ENCODE assay signal across 10 cellular contexts in genomic region chr17:77279448-77280303, GRCh38.
DNase-seq lines count a peak whose midpoint lies in the region; ATAC-seq, FAIRE-seq and TF ChIP-seq lines count a peak whose summit lies in the region.
"Had no signal": no experiment of that assay in that cellular context is flagged by ENCODE, and none has a peak within 500 bp of the region (broad histone marks: within the 10 kb centered on the region; RNA-seq: fewer than 3 reads in every experiment).

No MANE protein-coding gene starts in this region.

- in situ Hi-C loops in K562 (cut with MboI), result no loop called here

- H3K9me1 ChIP-seq in K562 (ENCODE audit: control insufficient read depth, insufficient read depth, low read length), result no peaks in the 10 kb centered on the region

- no peaks in the 10 kb centered on the region for H3K36me3 ChIP-seq in K562 (ENCODE audit: control insufficient read depth, insufficient read depth, low read length)
- no peaks in the 10 kb centered on the region for H3K36me3 ChIP-seq in lower lobe of right lung

- H3K9ac ChIP-seq in K562 (ENCODE audit: insufficient read depth in 1 of 2, low read depth in 2 of 2, low read length in 2 of 2), result peak overlapping the region; percentile 37 to 46; a peak in 2 of 4 replicates

- TF ChIP-seq EP300 in K562 (IDR thresholded peaks at IDR 0.05; ENCODE audit: low read length), result peak; percentile 24; the same call in 1 of the 2 replicates

- no peak for TF ChIP-seq RAD21 in K562 (CRISPR knock-in tag; conservative IDR thresholded peaks at IDR 0.05 in 1 of 2, IDR thresholded peaks at IDR 0.05 in 1 of 2)

- H3K4me1 ChIP-seq in K562 (replicated peaks in 1 of 2; ENCODE audit: control insufficient read depth in 2 of 2, insufficient read depth in 2 of 2, low read length in 2 of 2) (peaks cover 26 to 33% of the 10 kb centered on the region in 2 experiments), lower lobe of right lung (peaks cover 34% of the 10 kb centered on the region)

- TF ChIP-seq CTCF in K562 (IDR thresholded peaks at IDR 0.05 in 2 of 3, conservative IDR thresholded peaks at IDR 0.05 in 1 of 3; ENCODE audit: insufficient read depth in 2 of 3, low read depth in 1 of 3, low read length in 3 of 3), result peak in 2 of 3 experiments; percentile 6 to 30; a peak in 3 of 6 replicates
- no peak for TF ChIP-seq CTCF in lower lobe of right lung (IDR thresholded peaks at IDR 0.05)
- TF ChIP-seq CTCF in foreskin fibroblast (IDR thresholded peaks at IDR 0.05; ENCODE audit: low read depth, low read length), result no peak

- CTCF ChIA-PET in K562 (lab: Yijun Ruan, JAX; ENCODE audit: low intra/inter-chr PET ratio), result interaction anchor here (0.7 to 1.4 kb wide), 2 partner anchors 154 to 215 kb away, joined by 3 to 8 read pairs; no protein-coding TSS in a partner anchor

- no peaks in the 10 kb centered on the region for H3K9me3 ChIP-seq in K562 (replicated peaks; ENCODE audit: control insufficient read depth, insufficient read depth, low read depth, low read length)
- no peaks in the 10 kb centered on the region for H3K9me3 ChIP-seq in lower lobe of right lung

- 0 out of 2 replicates have a peak, but pooled peaks cover 3% of the 10 kb centered on the region for H4K20me1 ChIP-seq in K562 (replicated peaks; ENCODE audit: control insufficient read depth, insufficient read depth, low read length)

- TF ChIP-seq POLR2A in K562 (conservative IDR thresholded peaks at IDR 0.05), result no peak

- H3K79me2 ChIP-seq in K562 (ENCODE audit: control insufficient read depth, insufficient read depth, low read length), result no peaks in the 10 kb centered on the region

- FAIRE-seq in K562 (lab: Jason Lieb, UNC), result peak; percentile 94

- H2AFZ ChIP-seq in K562 (ENCODE audit: low read depth, low read length), result peak overlapping the region; percentile 86

- H3K4me2 ChIP-seq in K562 (ENCODE audit: insufficient read depth, low read length), result peak overlapping the region; percentile 67

- BruUV-seq in K562 (replicated peaks; lab: Mats Ljungman, UMichigan), result no TSS peak

- POLR2A ChIA-PET in K562 (lab: Yijun Ruan, JAX), result interaction anchor here (0.6 to 0.7 kb wide), 2 partner anchors 63 to 119 kb away, joined by 3 read pairs; no protein-coding TSS in a partner anchor

- ATAC-seq in K562 (peak; percentile 92), lower lobe of right lung (peak; percentile 39 to 56), GM19035 (IDR thresholded peaks at IDR 0.05; ENCODE audit: unreplicated experiment) (no peak), HG03025 (IDR thresholded peaks at IDR 0.05; ENCODE audit: low FRiP score, unreplicated experiment) (no peak)

- DNase-seq in AG08395 (ENCODE audit: low spot score) (peak; percentile 33), HT1080 (ENCODE audit: low read depth) (peak; percentile 95), K562 (ENCODE audit: extremely low read depth in 1 of 4, low spot score in 3 of 4) (peak; percentile 84 to 95 (median 87)), lower lobe of right lung (peak; percentile 90), foreskin fibroblast (no peak), NCI-H774 (lab: John Stamatoyannopoulos, UW) (no peak)
- DNase-seq: DND-41, Karpas-422 had no signal

- H3K4me3 ChIP-seq in K562 (no peak overlapping the region), lower lobe of right lung (peak overlapping the region; percentile 71), foreskin fibroblast (ENCODE audit: low read depth in 1 of 2, low read length in 2 of 2) (no peak overlapping the region)

- 17% methylated on average over 18 of the region's 20 CpGs for WGBS in K562 (ENCODE audit: insufficient coverage, low coverage, missing lambda C conversion rate)

- intact Hi-C loops in K562 (cut with micrococcal nuclease) (loop anchor here (2.0 kb wide), 1 partner anchor 43 kb away; no protein-coding TSS in a partner anchor), lower lobe of right lung (cut with DNase I) (no loop called here)

- H3K27ac ChIP-seq in K562 (ENCODE audit: extremely low read depth, low read depth, low read length) (peak overlapping the region; percentile 32; the same call in 1 of the 3 replicates), lower lobe of right lung (peak overlapping the region; percentile 36)

- peaks cover 0 to 2% of the 10 kb centered on the region in 2 experiments; a peak in 1 of 5 replicates for H3K27me3 ChIP-seq in K562 (ENCODE audit: control insufficient read depth in 2 of 2, insufficient read depth in 2 of 2, low read length in 2 of 2)
- H3K27me3 ChIP-seq in lower lobe of right lung (ENCODE audit: low read depth), result peaks cover 13% of the 10 kb centered on the region

TF ChIP-seq in K562, 482 proteins besides CTCF, POLR2A, EP300 and RAD21 (continues in another document):
- peak; percentile 56; the same call in 1 of the 2 replicates for TF ChIP-seq ATF7 (IDR thresholded peaks at IDR 0.05)
- peak; percentile 37 to 81; a peak in 2 of 4 replicates for TF ChIP-seq RCOR1 (IDR thresholded peaks at IDR 0.05; ENCODE audit: borderline replicate concordance in 1 of 2, low read depth in 2 of 2, low read length in 2 of 2)
- TF ChIP-seq MLLT1 (IDR thresholded peaks at IDR 0.05), result peak in 1 of 2 experiments; percentile 92; a peak in 2 of 4 replicates
- 0 out of 4 replicates have a peak, but pooled peaks of 1 of the 2 experiments have one; percentile 40 for TF ChIP-seq UBTF (IDR thresholded peaks at IDR 0.05; ENCODE audit: borderline replicate concordance in 1 of 2, low read depth in 2 of 2, low read length in 2 of 2)
- peak in 1 of 2 experiments; percentile 32; a peak in 1 of 4 replicates for TF ChIP-seq TBL1XR1 (IDR thresholded peaks at IDR 0.05; ENCODE audit: low read length in 2 of 2)
- TF ChIP-seq E2F6 (IDR thresholded peaks at IDR 0.05; ENCODE audit: borderline replicate concordance in 1 of 2, extremely low read depth in 1 of 2, insufficient read depth in 1 of 2, insufficient read length in 1 of 2, low read depth in 1 of 2, low read length in 1 of 2, poor library complexity in 1 of 2, severe bottlenecking in 1 of 2), result peak in 1 of 2 experiments; percentile 16
- no peak for TF ChIP-seq LARP7 (IDR thresholded peaks at IDR 0.05)
- no peak for TF ChIP-seq ZNF431 (CRISPR knock-in tag; IDR thresholded peaks at IDR 0.05)
- 0 out of 2 replicates have a peak, but pooled peaks have one; percentile 5 for TF ChIP-seq USF2 (CRISPR knock-in tag; IDR thresholded peaks at IDR 0.05)
- TF ChIP-seq NFYB (IDR thresholded peaks at IDR 0.05; ENCODE audit: extremely low read depth, insufficient read length), result peak; percentile 69
- TF ChIP-seq KAT7 (CRISPR knock-in tag; IDR thresholded peaks at IDR 0.05; ENCODE audit: borderline replicate concordance), result no peak
- peak; percentile 73; the same call in 1 of the 2 replicates for TF ChIP-seq RNF2 (IDR thresholded peaks at IDR 0.05)
- no peak for TF ChIP-seq ZNF57 (CRISPR knock-in tag; IDR thresholded peaks at IDR 0.05)
- TF ChIP-seq U2AF1 (optimal IDR thresholded peaks at IDR 0.05; ENCODE audit: low read depth, low read length), result no peak
- TF ChIP-seq SRF (CRISPR knock-in tag; IDR thresholded peaks at IDR 0.05), result peak in 1 of 2 experiments; percentile 89; a peak in 1 of 4 replicates
- TF ChIP-seq ZNF830 (CRISPR knock-in tag; IDR thresholded peaks at IDR 0.05), result no peak

Comparison
In these comparisons a context has a peak if more than half of its experiments do, and no peak if none do; other contexts are left out.
1. DNase-seq: peak in AG08395 (single experiment), HT1080 (single experiment), K562 (4 of 4) and lower lobe of right lung (single experiment); none in foreskin fibroblast (0 of 2) and NCI-H774 (single experiment).
2. ATAC-seq: peak in K562 (single experiment) and lower lobe of right lung (2 of 2); none in GM19035 (single experiment) and HG03025 (single experiment).
3. CTCF ChIP-seq: peak in K562 (2 of 3); none in lower lobe of right lung (single experiment) and foreskin fibroblast (single experiment).